In the genomic region with DNA sequence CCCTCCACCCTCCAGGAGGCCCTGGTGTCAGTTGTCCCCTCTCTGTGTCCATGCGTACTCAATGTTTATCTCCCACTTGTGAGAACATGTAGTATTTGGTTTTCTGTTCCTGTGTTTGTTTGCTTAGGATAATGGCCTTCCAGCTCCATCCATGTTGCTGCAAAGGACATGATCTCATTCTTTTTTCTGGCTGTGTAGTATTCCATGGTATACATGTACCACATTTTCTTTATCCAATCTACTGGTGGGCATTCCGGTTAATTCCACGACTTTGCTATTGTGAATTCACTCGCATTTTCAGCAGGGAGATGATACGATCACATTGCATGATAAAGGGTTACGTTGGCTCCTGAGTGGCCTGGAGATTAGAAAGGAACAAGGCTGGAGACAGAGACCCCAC, we compare ENCODE assay signal across 35 cellular contexts.
"Had no signal": no experiment of that assay in that cellular context is flagged by ENCODE, and none has a peak within 500 bp of the region (broad histone marks: within the 10 kb centered on the region; RNA-seq: fewer than 3 reads in every experiment).

No MANE protein-coding gene starts in this region.

- DNase-seq: Karpas-422, Kasumi-1, MG63, MM.1S, MV-4-11, NCI-H1048, NCI-H1092, NCI-H1092 treated with DMSO at 0.1 percent for 48 hours, NCI-H1105, NCI-H1105 treated with DMSO at 0.1 percent for 48 hours, NCI-H1417, NCI-H1417 treated with DMSO at 0.1 percent for 48 hours, NCI-H1436, NCI-H1436 treated with DMSO at 0.1 percent for 48 hours, NCI-H146, NCI-H1694, NCI-H1694 treated with DMSO at 0.1 percent for 48 hours, NCI-H187, NCI-H187 treated with DMSO at 0.1 percent for 48 hours, NCI-H1930, NCI-H2029, NCI-H2029 treated with DMSO at 0.1 percent for 48 hours, NCI-H2081, NCI-H2081 treated with DMSO at 0.1 percent for 48 hours, NCI-H2107, NCI-H2171, NCI-H2171 treated with DMSO at 0.1 percent for 48 hours, NCI-H2227 treated with DMSO at 0.1 percent for 48 hours, NCI-H226, NCI-H345, NCI-H446, NCI-H446 treated with DMSO at 0.1 percent for 48 hours, NCI-H510A, NCI-H510A treated with DMSO at 0.1 percent for 48 hours, NCI-H524 had no signal

- H3K4me3 ChIP-seq: MG63 had no signal

- H3K36me3 ChIP-seq: MG63 had no signal

- H3K9me3 ChIP-seq: MG63 had no signal
